Comparison of ENCODE assay signal across 9 cellular contexts in the genomic region with DNA sequence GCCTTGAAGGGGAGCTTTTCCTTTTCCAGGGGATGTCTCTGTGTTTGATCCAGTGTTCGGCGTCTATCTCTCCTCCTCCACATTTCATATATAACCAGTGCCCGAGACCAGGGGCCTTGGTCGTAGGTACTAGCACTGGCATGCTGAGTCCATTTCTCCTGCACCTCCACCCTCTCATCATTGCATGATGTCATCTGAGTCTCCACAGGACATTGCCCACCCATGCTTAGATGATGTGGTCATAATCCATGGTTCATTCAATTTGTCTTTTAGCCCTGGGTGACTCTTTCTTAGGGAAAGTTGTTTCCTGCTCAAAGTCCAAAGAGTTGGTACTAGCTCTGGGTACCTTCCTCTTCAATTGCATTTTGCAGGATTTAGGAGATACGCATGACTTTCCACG.
"Had no signal": no experiment of that assay in that cellular context is flagged by ENCODE, and none has a peak within 500 bp of the region (broad histone marks: within the 10 kb centered on the region; RNA-seq: fewer than 3 reads in every experiment).

No MANE protein-coding gene starts in this region.

- ATAC-seq: HCT116, K562 had no signal

- H3K36me3 ChIP-seq: HAP-1 had no signal

- H3K27ac ChIP-seq: GM23248, HL-60 had no signal

- H3K4me3 ChIP-seq: GM23248, HAP-1, K562 had no signal

- DNase-seq: GM23248, GOT3, H7, IMR-90, KG1 had no signal

- H3K9me3 ChIP-seq: HAP-1 had no signal
